ENCODE assay signal across 30 cellular contexts in the genomic region with DNA sequence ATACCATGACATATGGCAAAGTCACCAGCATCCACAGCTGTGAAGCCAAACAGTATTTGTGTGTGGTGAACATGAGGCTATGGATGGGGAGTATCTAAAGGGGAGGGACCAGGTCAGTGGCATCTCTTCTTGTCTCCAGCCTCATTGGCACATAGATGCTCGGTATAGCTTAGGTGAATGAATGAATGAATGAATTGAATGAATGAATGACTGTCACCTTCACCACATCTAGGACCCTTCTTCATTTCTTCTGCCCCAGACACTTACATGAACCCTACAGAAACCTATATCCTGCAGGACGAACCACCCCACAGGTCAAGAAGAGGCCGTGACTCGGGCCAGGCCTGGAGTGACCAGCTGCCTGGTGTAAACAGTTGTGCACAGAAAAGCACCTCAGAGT. TPM values are rescaled to one million over a fixed set of nuclear protein-coding genes. Genes with fewer than 3 reads are reported as not detected.
"Had no signal": no experiment of that assay in that cellular context is flagged by ENCODE, and none has a peak within 500 bp of the region (broad histone marks: within the 10 kb centered on the region; RNA-seq: fewer than 3 reads in every experiment).

No MANE protein-coding gene starts in this region.

- H3K27me3 ChIP-seq: MG63, Peyer's patch had no signal

- H3K4me1 Mint-ChIP-seq: activated naive CD4-positive, alpha-beta T cell treated with anti-CD3 and anti-CD28 coated beads, Interleukin-2, amount 50 U/mL, for 24 hours; activated naive CD8-positive, alpha-beta T cell treated with anti-CD3 and anti-CD28 coated beads, Interleukin-2, amount 50 U/mL, for 24 hours; brain had no signal

- H3K27ac ChIP-seq: Peyer's patch, SJSA1 had no signal

- H3K9ac ChIP-seq: SK-N-SH had no signal

- H3K4me3 ChIP-seq: MG63, SJSA1 had no signal

- ATAC-seq: activated CD8-positive, alpha-beta T cell treated with anti-CD3 and anti-CD28 coated beads for 36 hours; activated naive CD8-positive, alpha-beta T cell treated with anti-CD3 and anti-CD28 coated beads, Interleukin-2, amount 50 U/mL, for 24 hours; PC-3 had no signal

- H3K4me3 Mint-ChIP-seq: activated CD8-positive, alpha-beta T cell treated with anti-CD3 and anti-CD28 coated beads for 36 hours; activated naive CD4-positive, alpha-beta T cell treated with anti-CD3 and anti-CD28 coated beads, Interleukin-2, amount 50 U/mL, for 24 hours; activated naive CD8-positive, alpha-beta T cell treated with anti-CD3 and anti-CD28 coated beads, Interleukin-2, amount 50 U/mL, for 24 hours; brain; T-helper 1 cell treated with Interleukin-12 subunit alpha and Interleukin-12 subunit beta and Interleukin-4 antibody, amounts not matched to agents 30 μg/mL and 1 μg/mL, for 36 hours had no signal

- H3K9me3 ChIP-seq: MG63, Peyer's patch, SJSA1, SK-N-SH had no signal

- H3K27me3 Mint-ChIP-seq: brain had no signal

- H3K27ac Mint-ChIP-seq: activated CD4-positive, alpha-beta T cell treated with anti-CD3 and anti-CD28 coated beads, Interleukin-2, amount 10 ng/mL, durations not matched to agents 24 days and 14 days; activated CD8-positive, alpha-beta T cell treated with anti-CD3 and anti-CD28 coated beads for 36 hours; activated naive CD4-positive, alpha-beta T cell treated with anti-CD3 and anti-CD28 coated beads, Interleukin-2, amount 50 U/mL, for 24 hours; activated naive CD8-positive, alpha-beta T cell treated with anti-CD3 and anti-CD28 coated beads, Interleukin-2, amount 50 U/mL, for 24 hours; activated T-helper 2 cell treated with anti-CD3 and anti-CD28 coated beads, Interferon-gamma antibody, Interleukin-2, Interleukin-4, amounts not matched to agents 10 μg/mL and 5 μg/mL and 100 μg/mL, durations not matched to agents 14 hours and 24 hours and 36 hours; brain; T-helper 1 cell treated with Interleukin-12 subunit alpha and Interleukin-12 subunit beta and Interleukin-4 antibody, amounts not matched to agents 30 μg/mL and 1 μg/mL, for 36 hours; T-helper 2 cell treated with Interferon-gamma antibody and Interleukin-4, amounts not matched to agents 5 μg/mL and 100 μg/mL, for 36 hours had no signal

- FAIRE-seq: bronchial epithelial cell, TTC549 had no signal

- H3K4me2 ChIP-seq: SK-N-SH had no signal

- H3K36me3 ChIP-seq: MG63, Peyer's patch, SJSA1 had no signal

- DNase-seq: activated CD4-positive, alpha-beta T cell treated with anti-CD3 and anti-CD28 coated beads, Interleukin-2, amount 10 ng/mL, durations not matched to agents 24 days and 14 days; activated CD4-positive, alpha-beta T cell treated with anti-CD3 and anti-CD28 coated beads, Interleukin-2, amount 50 U/mL, for 4 hours; activated CD8-positive, alpha-beta T cell treated with anti-CD3 and anti-CD28 coated beads for 36 hours; activated gamma-delta T cell; activated naive CD4-positive, alpha-beta T cell treated with Interleukin-2 at 50 U/mL for 16 hours; activated naive CD8-positive, alpha-beta T cell treated with anti-CD3 and anti-CD28 coated beads, Interleukin-2, amount 50 U/mL, for 24 hours; activated T-cell treated with anti-CD3 and anti-CD28 coated beads, Interleukin-2, amount 50 U/mL, for 1 hour; cerebellar nuclear complex; MG63; NCI-H1048; NCI-H1105 treated with DMSO at 0.1 percent for 48 hours; NCI-H1436; NCI-H1694; NCI-H1930; NCI-H2081 treated with DMSO at 0.1 percent for 48 hours; NCI-H345; NCI-H524 treated with DMSO at 0.1 percent for 48 hours; PC-3; Peyer's patch; SK-N-SH had no signal

- H3K36me3 Mint-ChIP-seq: activated naive CD4-positive, alpha-beta T cell treated with anti-CD3 and anti-CD28 coated beads, Interleukin-2, amount 50 U/mL, for 24 hours; brain had no signal

- H3K9me3 Mint-ChIP-seq: activated CD4-positive, alpha-beta T cell treated with anti-CD3 and anti-CD28 coated beads, Interleukin-2, amount 10 ng/mL, durations not matched to agents 24 days and 14 days; activated CD8-positive, alpha-beta T cell treated with anti-CD3 and anti-CD28 coated beads for 36 hours; activated naive CD4-positive, alpha-beta T cell treated with anti-CD3 and anti-CD28 coated beads, Interleukin-2, amount 50 U/mL, for 24 hours; activated naive CD8-positive, alpha-beta T cell treated with anti-CD3 and anti-CD28 coated beads, Interleukin-2, amount 50 U/mL, for 24 hours; activated T-helper 2 cell treated with anti-CD3 and anti-CD28 coated beads, Interferon-gamma antibody, Interleukin-2, Interleukin-4, amounts not matched to agents 10 μg/mL and 5 μg/mL and 100 μg/mL, durations not matched to agents 14 hours and 24 hours and 36 hours; T-helper 1 cell treated with Interleukin-12 subunit alpha and Interleukin-12 subunit beta and Interleukin-4 antibody, amounts not matched to agents 30 μg/mL and 1 μg/mL, for 36 hours; T-helper 2 cell treated with Interferon-gamma antibody and Interleukin-4, amounts not matched to agents 5 μg/mL and 100 μg/mL, for 36 hours had no signal

- H3K4me1 ChIP-seq: Peyer's patch, SJSA1 had no signal

RNA-seq across cellular contexts. Expression of a gene that starts 14.5 kb away (rescaled TPM):
- total RNA-seq: bronchial epithelial cell, SJSA1 had no signal

RNA-seq across cellular contexts. Expression of a gene that starts 40.5 kb away (rescaled TPM):
- total RNA-seq: activated CD4-positive, alpha-beta T cell treated with anti-CD3 and anti-CD28 coated beads, Interleukin-2, amount 10 ng/mL, durations not matched to agents 24 days and 14 days; activated CD8-positive, alpha-beta memory T cell treated with anti-CD3 and anti-CD28 coated beads for 36 hours; activated CD8-positive, alpha-beta T cell treated with anti-CD3 and anti-CD28 coated beads for 36 hours; activated T-helper 2 cell treated with anti-CD3 and anti-CD28 coated beads, Interferon-gamma antibody, Interleukin-2, Interleukin-4, amounts not matched to agents 10 μg/mL and 5 μg/mL and 100 μg/mL, durations not matched to agents 14 hours and 24 hours and 36 hours; bronchial epithelial cell; NCI-H460; PC-3; Peyer's patch; SJSA1 had no signal
- polyA plus RNA-seq: SK-N-SH had no signal
